ENCODE assay signal across 15 cellular contexts in the genomic region with DNA sequence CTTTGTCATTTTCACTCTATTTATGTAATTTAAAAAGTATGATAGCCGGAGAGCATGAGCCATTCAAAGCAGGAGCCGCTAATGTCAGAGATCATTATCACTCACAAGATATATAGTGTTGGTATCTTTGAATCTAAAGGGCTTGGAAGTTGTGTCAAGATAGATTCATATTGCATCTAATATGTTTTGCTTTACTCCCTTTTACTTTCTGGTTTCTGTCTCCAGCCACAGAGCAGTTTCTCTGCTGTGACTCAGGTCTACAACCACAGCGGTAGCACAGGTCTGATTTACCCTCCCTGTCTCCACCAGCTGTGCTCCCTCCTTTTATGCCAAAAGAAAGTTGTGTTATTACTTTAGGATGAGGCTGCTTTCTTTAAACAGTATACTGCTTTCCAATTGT.
A peak's percentile ranks its signal among the peaks of the same experiment; 100 is the strongest.
DNase-seq lines count a peak whose midpoint lies in the region; ATAC-seq and TF ChIP-seq lines count a peak whose summit lies in the region.
"Had no signal": no experiment of that assay in that cellular context is flagged by ENCODE, and none has a peak within 500 bp of the region (broad histone marks: within the 10 kb centered on the region; RNA-seq: fewer than 3 reads in every experiment).

No MANE protein-coding gene starts in this region.

- H3K36me3 Mint-ChIP-seq in T-helper 2 cell treated with Interferon-gamma antibody and Interleukin-4, amounts not matched to agents 5 μg/mL and 100 μg/mL, for 36 hours (ENCODE audit: low read depth), result peaks cover 38% of the 10 kb centered on the region

- H3K4me1 Mint-ChIP-seq in T-helper 2 cell treated with Interferon-gamma antibody and Interleukin-4, amounts not matched to agents 5 μg/mL and 100 μg/mL, for 36 hours (ENCODE audit: low read depth), result peaks cover 11% of the 10 kb centered on the region

- H3K9me3 Mint-ChIP-seq in T-helper 2 cell treated with Interferon-gamma antibody and Interleukin-4, amounts not matched to agents 5 μg/mL and 100 μg/mL, for 36 hours, result no peaks in the 10 kb centered on the region

- ATAC-seq in HG02759 (IDR thresholded peaks at IDR 0.05; ENCODE audit: unreplicated experiment) (peak; percentile 52), GM19351 (IDR thresholded peaks at IDR 0.05; ENCODE audit: unreplicated experiment) (no peak), GM19324 (IDR thresholded peaks at IDR 0.05; ENCODE audit: low FRiP score, unreplicated experiment) (no peak)
- ATAC-seq: gastroesophageal sphincter, K562 had no signal

- H3K27ac Mint-ChIP-seq in T-helper 2 cell treated with Interferon-gamma antibody and Interleukin-4, amounts not matched to agents 5 μg/mL and 100 μg/mL, for 36 hours, result no peak overlapping the region

- TF ChIP-seq CTCF in GM10266 (IDR thresholded peaks at IDR 0.05; ENCODE audit: control insufficient read depth, insufficient read depth, low read depth, missing control alignments), result no peak

- H3K27me3 Mint-ChIP-seq in T-helper 2 cell treated with Interferon-gamma antibody and Interleukin-4, amounts not matched to agents 5 μg/mL and 100 μg/mL, for 36 hours (ENCODE audit: low read depth), result no peaks in the 10 kb centered on the region

- peak; percentile 62 for DNase-seq in activated effector memory CD4-positive, alpha-beta T cell treated with anti-CD3 and anti-CD28 coated beads, Interleukin-2, amount 50 U/mL, for 16 hours
- no peak for DNase-seq in activated effector memory CD4-positive, alpha-beta T cell treated with Interleukin-2 at 50 U/mL for 16 hours
- peak; percentile 24 for DNase-seq in T-helper 2 cell treated with Interferon-gamma antibody and Interleukin-4, amounts not matched to agents 5 μg/mL and 100 μg/mL, for 36 hours (ENCODE audit: low spot score)
- DNase-seq in stimulated activated CD8-positive, alpha-beta memory T cell treated with anti-CD3 and anti-CD28 coated beads, Interleukin-15, amount 100 ng/mL, for 48 hours (ENCODE audit: low read depth in 2 of 2), result peak; percentile 9 to 13
- no peak for DNase-seq in GM10266 (ENCODE audit: extremely low spot score)
- DNase-seq: activated CD4-positive, CD25-positive, alpha-beta regulatory T cell treated with anti-CD3 and anti-CD28 coated beads, Interleukin-2, amount 50 U/mL, for 72 hours; adrenal gland; DMS79; dorsolateral prefrontal cortex; NCI-H1930 had no signal

- H3K4me3 Mint-ChIP-seq in T-helper 2 cell treated with Interferon-gamma antibody and Interleukin-4, amounts not matched to agents 5 μg/mL and 100 μg/mL, for 36 hours, result no peak overlapping the region

Comparison
In these comparisons a context has a peak if more than half of its experiments do, and no peak if none do; other contexts are left out.
1. DNase-seq: peak in activated effector memory CD4-positive, alpha-beta T cell treated with anti-CD3 and anti-CD28 coated beads, Interleukin-2, amount 50 U/mL, for 16 hours (single experiment), T-helper 2 cell treated with Interferon-gamma antibody and Interleukin-4, amounts not matched to agents 5 μg/mL and 100 μg/mL, for 36 hours (single experiment) and stimulated activated CD8-positive, alpha-beta memory T cell treated with anti-CD3 and anti-CD28 coated beads, Interleukin-15, amount 100 ng/mL, for 48 hours (2 of 2); none in activated effector memory CD4-positive, alpha-beta T cell treated with Interleukin-2 at 50 U/mL for 16 hours (single experiment) and GM10266 (single experiment).